8 cellular contexts compared by ENCODE assay signal in genomic region chr2:201450910-201451329, GRCh38. TPM values are rescaled to one million over a fixed set of nuclear protein-coding genes. Genes with fewer than 3 reads are reported as not detected.
A peak's percentile ranks its signal among the peaks of the same experiment; 100 is the strongest.
DNase-seq lines count a peak whose midpoint lies in the region; ATAC-seq and TF ChIP-seq lines count a peak whose summit lies in the region.

No MANE protein-coding gene starts in this region.

- DNase-seq in AG09309 (ENCODE audit: low read depth) (no peak), HPDE6-E6E7 (ENCODE audit: extremely low spot score) (peak; percentile 23), right atrium auricular region (ENCODE audit: low spot score) (no peak), kidney glomerular epithelial cell (lab: John Stamatoyannopoulos, UW) (no peak), UCSD-AML1 (lab: John Stamatoyannopoulos, UW; ENCODE audit: unreplicated experiment) (no peak)
- no peak for DNase-seq in activated CD8-positive, alpha-beta T cell treated with anti-CD3 and anti-CD28 coated beads, Interleukin-2, amount 10 ng/mL, durations not matched to agents 7 days and 5 days

- peak overlapping the region; percentile 92 to 95 for H3K27ac ChIP-seq in right atrium auricular region

- POLR2A ChIA-PET in activated CD8-positive, alpha-beta T cell treated with anti-CD3 and anti-CD28 coated beads, Interleukin-2, amount 10 ng/mL, durations not matched to agents 7 days and 5 days (lab: Charles Lee) = interaction anchor here (0.7 to 3.3 kb wide), 23 partner anchors 9 to 1788 kb away, joined by 3 to 23 read pairs (median 4); partner anchors contain the start of genes ALS2, CASP8, CYP20A1 and TMEM237

- peaks cover 6% of the 10 kb centered on the region for H3K36me3 ChIP-seq in right atrium auricular region
- H3K36me3 ChIP-seq in skeletal muscle satellite cell (ENCODE audit: insufficient read depth, low read length) = peaks cover 9% of the 10 kb centered on the region

- H3K4me1 Mint-ChIP-seq in activated CD8-positive, alpha-beta T cell treated with anti-CD3 and anti-CD28 coated beads, Interleukin-2, amount 10 ng/mL, durations not matched to agents 7 days and 5 days (ENCODE audit: low read depth) = peaks cover 68% of the 10 kb centered on the region

- no peaks in the 10 kb centered on the region for H3K9me3 Mint-ChIP-seq in activated CD8-positive, alpha-beta T cell treated with anti-CD3 and anti-CD28 coated beads, Interleukin-2, amount 10 ng/mL, durations not matched to agents 7 days and 5 days (ENCODE audit: insufficient read depth)

- H3K36me3 Mint-ChIP-seq in activated CD8-positive, alpha-beta T cell treated with anti-CD3 and anti-CD28 coated beads, Interleukin-2, amount 10 ng/mL, durations not matched to agents 7 days and 5 days (ENCODE audit: low read depth) = peaks cover 27% of the 10 kb centered on the region

- peak; percentile 29 for ATAC-seq in GM19035 (IDR thresholded peaks at IDR 0.05; ENCODE audit: unreplicated experiment)
- ATAC-seq in activated CD8-positive, alpha-beta T cell treated with anti-CD3 and anti-CD28 coated beads, Interleukin-2, amount 10 ng/mL, durations not matched to agents 7 days and 5 days = peak; percentile 19

- CTCF ChIA-PET in activated CD8-positive, alpha-beta T cell treated with anti-CD3 and anti-CD28 coated beads, Interleukin-2, amount 10 ng/mL, durations not matched to agents 7 days and 5 days (lab: Charles Lee) = interaction anchor here (0.7 to 2.7 kb wide), 13 partner anchors 10 to 549 kb away, joined by 3 to 15 read pairs (median 6); partner anchors contain the start of genes ALS2 and CASP10

- peak overlapping the region; percentile 91 for H3K9ac ChIP-seq in skeletal muscle satellite cell (ENCODE audit: low read depth, low read length)

- H3K9me3 ChIP-seq in right atrium auricular region (no peaks in the 10 kb centered on the region), skeletal muscle satellite cell (replicated peaks; ENCODE audit: low read length) (no peaks in the 10 kb centered on the region)

- H3K4me2 ChIP-seq in skeletal muscle satellite cell (ENCODE audit: low read length) = peak overlapping the region; percentile 78

- TF ChIP-seq CTCF in AG09309 (IDR thresholded peaks at IDR 0.05; ENCODE audit: control insufficient read depth, insufficient read depth, low read depth, low read length, missing control alignments) (no peak), right atrium auricular region (IDR thresholded peaks at IDR 0.05) (no peak)

- H3K27me3 Mint-ChIP-seq in activated CD8-positive, alpha-beta T cell treated with anti-CD3 and anti-CD28 coated beads, Interleukin-2, amount 10 ng/mL, durations not matched to agents 7 days and 5 days (ENCODE audit: low read depth) = no peaks in the 10 kb centered on the region

- H3K4me3 Mint-ChIP-seq in activated CD8-positive, alpha-beta T cell treated with anti-CD3 and anti-CD28 coated beads, Interleukin-2, amount 10 ng/mL, durations not matched to agents 7 days and 5 days = peak overlapping the region; percentile 98

- H3K27me3 ChIP-seq in right atrium auricular region (no peaks in the 10 kb centered on the region), skeletal muscle satellite cell (ENCODE audit: control insufficient read depth, insufficient read depth, low read length) (no peaks in the 10 kb centered on the region)

- H3K27ac Mint-ChIP-seq in activated CD8-positive, alpha-beta T cell treated with anti-CD3 and anti-CD28 coated beads, Interleukin-2, amount 10 ng/mL, durations not matched to agents 7 days and 5 days = peak overlapping the region; percentile 98

- H3K4me3 ChIP-seq in AG09309 (ENCODE audit: control insufficient read depth, low read depth, low read length) (peak overlapping the region; percentile 74), right atrium auricular region (peak overlapping the region; percentile 82 to 96), skeletal muscle satellite cell (ENCODE audit: low read length) (peak overlapping the region; percentile 96)

- peaks cover 0 to 61% of the 10 kb centered on the region in 2 donors for H3K4me1 ChIP-seq in right atrium auricular region
- peaks cover 12% of the 10 kb centered on the region for H3K4me1 ChIP-seq in skeletal muscle satellite cell (ENCODE audit: control insufficient read depth, insufficient read depth, low read length)

RNA-seq across cellular contexts. Expression of gene TRAK2, which starts 0.3 kb away (rescaled TPM):
- total RNA-seq in activated CD8-positive, alpha-beta T cell treated with anti-CD3 and anti-CD28 coated beads, Interleukin-2, amount 10 ng/mL, durations not matched to agents 7 days and 5 days = 10 to 100 TPM; 51.3 to 53.0 TPM
- 100 to 1,000 TPM in 1 of 2 donors, 10 to 100 TPM in 1; 89.7 to 130 TPM for total RNA-seq in right atrium auricular region
- 39.1 and 48.7 TPM in 2 replicates for total RNA-seq in skeletal muscle satellite cell (2012; rRNA removed)

RNA-seq across cellular contexts. Expression of gene STRADB, which starts 0.6 kb away (rescaled TPM):
- total RNA-seq in activated CD8-positive, alpha-beta T cell treated with anti-CD3 and anti-CD28 coated beads, Interleukin-2, amount 10 ng/mL, durations not matched to agents 7 days and 5 days = 10 to 100 TPM; 26.8 to 30.3 TPM
- 10 to 100 TPM; 28.5 to 78.1 TPM for total RNA-seq in right atrium auricular region
- 33.9 and 38.5 TPM in 2 replicates for total RNA-seq in skeletal muscle satellite cell (2012; rRNA removed)
